In genomic region chr11:95714853-95715776, GRCh38 we compare ENCODE assay signal across 1 cellular context.
TF ChIP-seq lines count a peak whose summit lies in the region.

No MANE protein-coding gene starts in this region.

TF ChIP-seq in K562, 482 proteins besides CTCF, POLR2A, EP300 and RAD21:
- TF ChIP-seq NR2F6 (CRISPR knock-in tag; IDR thresholded peaks at IDR 0.05) (no peak), HMG20B (CRISPR knock-in tag; IDR thresholded peaks at IDR 0.05) (no peak), ARHGAP35 (IDR thresholded peaks at IDR 0.05; ENCODE audit: partially characterized antibody) (no peak), PCBP2 (IDR thresholded peaks at IDR 0.05; ENCODE audit: low read depth, low read length, poor library complexity, severe bottlenecking) (no peak), ZBTB17 (CRISPR knock-in tag; IDR thresholded peaks at IDR 0.05) (no peak), ZBTB11 (CRISPR knock-in tag; IDR thresholded peaks at IDR 0.05) (no peak), NFXL1 (CRISPR knock-in tag; IDR thresholded peaks at IDR 0.05) (no peak), CBX8 (IDR thresholded peaks at IDR 0.05; ENCODE audit: borderline replicate concordance, extremely low read depth, low read depth, low read length, poor library complexity, severe bottlenecking) (no peak), ILK (tag; IDR thresholded peaks at IDR 0.05; ENCODE audit: borderline replicate concordance, low read depth) (no peak)
